ENCODE assay signal across 13 cellular contexts in the genomic region with DNA sequence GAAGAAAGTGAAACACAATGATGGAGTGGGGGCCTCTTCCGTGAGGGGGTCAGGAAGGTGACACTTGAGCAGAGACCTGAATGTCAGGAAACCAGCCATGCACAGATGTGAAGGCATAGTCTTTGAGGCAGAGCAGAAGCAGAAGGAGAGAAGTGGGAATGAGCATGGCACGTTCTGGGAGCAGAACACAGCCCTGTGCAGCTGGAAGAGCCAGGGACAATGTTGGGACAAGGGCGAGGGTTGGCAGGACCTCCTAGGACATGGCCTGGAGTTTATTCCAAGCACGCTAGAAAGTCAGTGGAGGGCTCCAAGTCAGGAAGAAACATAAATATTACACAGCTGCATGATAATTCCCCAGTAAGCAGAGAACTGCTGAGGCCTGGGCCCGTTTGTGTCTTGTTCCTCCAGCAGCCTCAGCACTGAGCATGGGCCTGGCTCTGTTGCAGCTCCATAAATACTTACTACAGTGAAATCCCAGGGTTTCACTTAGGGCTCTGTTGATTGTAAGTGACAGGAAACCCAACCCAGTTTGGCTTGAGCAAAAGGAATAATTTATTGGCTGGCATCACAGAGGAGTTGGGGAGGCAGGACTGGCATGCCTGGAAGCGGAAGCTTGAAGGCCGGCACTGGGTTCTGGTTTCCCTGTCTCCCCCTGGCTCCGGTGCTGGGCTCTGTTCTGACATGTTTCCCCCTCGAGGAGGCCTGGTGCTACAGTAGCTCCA.
DNase-seq lines count a peak whose midpoint lies in the region; ATAC-seq, FAIRE-seq and TF ChIP-seq lines count a peak whose summit lies in the region.
"Had no signal": no experiment of that assay in that cellular context is flagged by ENCODE, and none has a peak within 500 bp of the region (broad histone marks: within the 10 kb centered on the region; RNA-seq: fewer than 3 reads in every experiment).

No MANE protein-coding gene starts in this region.

- H3K27me3 ChIP-seq in CD8-positive, alpha-beta T cell (ENCODE audit: insufficient read depth, low read length), result no peaks in the 10 kb centered on the region
- H3K27me3 ChIP-seq in right cardiac atrium (ENCODE audit: control insufficient read depth, insufficient read depth), result no peaks in the 10 kb centered on the region

- no peak for ATAC-seq in CD8-positive, alpha-beta T cell
- ATAC-seq in right cardiac atrium, result peak; percentile 72 to 81
- no peak for ATAC-seq in GM21390 (IDR thresholded peaks at IDR 0.05; ENCODE audit: unreplicated experiment)
- ATAC-seq: activated T-helper 17 cell treated with anti-CD3 and anti-CD28 coated beads, Interleukin-2, amount 50 U/mL, for 72 hours had no signal

- no peaks in the 10 kb centered on the region for H3K9me3 ChIP-seq in CD8-positive, alpha-beta T cell (ENCODE audit: low read length)
- H3K9me3 ChIP-seq in right cardiac atrium (ENCODE audit: control insufficient read depth, low read length), result no peaks in the 10 kb centered on the region

- H3K36me3 ChIP-seq in CD8-positive, alpha-beta T cell (ENCODE audit: insufficient read depth, low read length), result no peaks in the 10 kb centered on the region

- POLR2A ChIA-PET in CD8-positive, alpha-beta T cell (lab: Charles Lee), result no interaction called here

- DNase-seq in CD8-positive, alpha-beta T cell, result no peak
- DNase-seq in caudate nucleus (lab: John Stamatoyannopoulos, UW) (no peak), right cardiac atrium (peak in 2 of 3 donors; percentile 72 to 73), AML-193 (lab: John Stamatoyannopoulos, UW) (no peak), GM12892 (ENCODE audit: insufficient read length) (no peak), OCI-M1 (lab: John Stamatoyannopoulos, UW) (no peak)
- DNase-seq: activated CD4-positive, alpha-beta T cell treated with anti-CD3 and anti-CD28 coated beads for 48 hours; DMS79; NCI-H1105 treated with DMSO at 0.1 percent for 48 hours; T-helper 2 cell had no signal

- no peak for TF ChIP-seq CTCF in CD8-positive, alpha-beta T cell (IDR thresholded peaks at IDR 0.05)

- no peaks in the 10 kb centered on the region for H3K9me3 Mint-ChIP-seq in CD8-positive, alpha-beta T cell
- H3K9me3 Mint-ChIP-seq: activated T-helper 17 cell treated with anti-CD3 and anti-CD28 coated beads, Interleukin-2, amount 50 U/mL, for 72 hours had no signal

- no peak for FAIRE-seq in GM12892 (lab: Jason Lieb, UNC)

- H3K4me1 ChIP-seq in CD8-positive, alpha-beta T cell (ENCODE audit: insufficient read depth, low read length), result peaks cover 17% of the 10 kb centered on the region
- peaks cover 7% of the 10 kb centered on the region for H3K4me1 ChIP-seq in right cardiac atrium (ENCODE audit: control insufficient read depth, insufficient read depth, low read length)

- no peaks in the 10 kb centered on the region for H3K27me3 Mint-ChIP-seq in CD8-positive, alpha-beta T cell (ENCODE audit: low read depth)
- H3K27me3 Mint-ChIP-seq: activated T-helper 17 cell treated with anti-CD3 and anti-CD28 coated beads, Interleukin-2, amount 50 U/mL, for 72 hours had no signal

- intact Hi-C loops in CD8-positive, alpha-beta T cell (cut with DNase I, micrococcal nuclease), result no loop called here
- intact Hi-C loops in right cardiac atrium (cut with DNase I), result loop anchor here in 1 of 4 donors (5.0 kb wide), 1 partner anchor 76 kb away; no protein-coding TSS in a partner anchor

- H3K36me3 Mint-ChIP-seq in CD8-positive, alpha-beta T cell, result peaks cover 61% of the 10 kb centered on the region

- no peak overlapping the region for H3K27ac ChIP-seq in CD8-positive, alpha-beta T cell (ENCODE audit: low read depth, low read length)
- H3K27ac ChIP-seq in caudate nucleus (ENCODE audit: low read depth, low read length) (peak overlapping the region; percentile 84), right cardiac atrium (ENCODE audit: low read length) (peak overlapping the region; percentile 6), skin epidermis (peak overlapping the region in 17 of 21 experiments; percentile 13 to 82 (median 62))

- no peak for TF ChIP-seq POLR2A in GM12892 (IDR thresholded peaks at IDR 0.05; ENCODE audit: low read depth, low read length)

- H3K4me1 Mint-ChIP-seq in CD8-positive, alpha-beta T cell (ENCODE audit: low read depth), result peaks cover 36% of the 10 kb centered on the region

- H3K4me3 Mint-ChIP-seq in CD8-positive, alpha-beta T cell, result no peak overlapping the region
- H3K4me3 Mint-ChIP-seq: activated T-helper 17 cell treated with anti-CD3 and anti-CD28 coated beads, Interleukin-2, amount 50 U/mL, for 72 hours had no signal

- CTCF ChIA-PET in CD8-positive, alpha-beta T cell (lab: Charles Lee), result interaction anchor here (1.5 to 4.8 kb wide), 3 partner anchors 75 to 107 kb away, joined by 5 to 20 read pairs (median 7); no protein-coding TSS in a partner anchor

- WGBS in right cardiac atrium, result 62% methylated on average over 9 of the region's 9 CpGs

- H3K27ac Mint-ChIP-seq in CD8-positive, alpha-beta T cell, result peak overlapping the region; percentile 85
- H3K27ac Mint-ChIP-seq: activated T-helper 17 cell treated with anti-CD3 and anti-CD28 coated beads, Interleukin-2, amount 50 U/mL, for 72 hours had no signal

- H3K4me3 ChIP-seq in CD8-positive, alpha-beta T cell (ENCODE audit: low read depth, low read length), result no peak overlapping the region
- no peak overlapping the region for H3K4me3 ChIP-seq in right cardiac atrium (ENCODE audit: low read length)
- H3K4me3 ChIP-seq in skin epidermis, result no peak overlapping the region

Comparison
In these comparisons a context has a peak if more than half of its experiments do, and no peak if none do; other contexts are left out.
1. ATAC-seq: peak in right cardiac atrium (2 of 2); none in CD8-positive, alpha-beta T cell (single experiment) and GM21390 (single experiment).
2. DNase-seq: peak in right cardiac atrium (2 of 3); none in CD8-positive, alpha-beta T cell (0 of 7), caudate nucleus (0 of 61), AML-193 (0 of 2), GM12892 (single experiment) and OCI-M1 (single experiment).